Comparison of ENCODE assay signal across 7 cellular contexts in the genomic region with DNA sequence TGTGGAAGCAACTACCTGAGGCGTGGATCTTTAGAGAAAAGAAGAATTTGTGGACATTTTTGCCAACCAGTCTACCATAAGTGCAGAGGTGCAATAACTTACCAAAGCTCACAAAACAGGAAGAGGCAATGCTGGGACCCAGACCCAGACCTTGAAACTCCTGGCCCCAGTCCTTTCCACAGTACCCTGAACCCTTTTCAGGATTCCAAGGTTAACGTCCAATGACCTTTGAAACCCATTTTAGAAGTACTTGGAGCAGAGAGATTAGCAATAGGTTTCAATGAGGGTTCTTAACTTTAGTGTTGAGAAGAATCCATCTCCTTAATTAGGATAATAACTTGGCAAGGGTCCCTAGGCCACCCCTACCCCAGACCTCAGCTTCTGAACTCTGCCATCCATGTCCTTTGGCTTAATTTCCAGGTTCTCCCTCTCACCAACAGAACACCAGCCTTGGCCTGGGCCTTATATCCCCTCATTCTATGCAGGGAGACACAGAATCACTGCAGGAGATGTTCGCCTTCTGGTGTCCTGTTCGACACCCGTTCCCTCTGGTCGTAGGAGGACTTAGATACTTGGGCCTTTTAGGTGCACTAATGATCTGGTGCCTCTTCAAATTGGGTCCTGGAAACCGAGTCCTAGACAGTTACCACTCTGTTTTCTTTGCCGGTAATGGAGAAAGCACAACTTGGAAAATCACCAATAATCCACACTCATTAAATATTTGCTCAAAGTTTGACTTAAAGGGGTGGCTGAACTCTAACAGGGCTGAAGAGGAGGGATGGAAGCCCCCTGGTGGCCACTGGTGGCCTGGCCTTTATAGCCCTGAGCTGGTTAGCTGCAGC. TPM values are rescaled to one million over a fixed set of nuclear protein-coding genes. Genes with fewer than 3 reads are reported as not detected.
DNase-seq lines count a peak whose midpoint lies in the region; TF ChIP-seq lines count a peak whose summit lies in the region.

No MANE protein-coding gene starts in this region.

- no peaks in the 10 kb centered on the region for H3K79me1 ChIP-seq in H9 (ENCODE audit: insufficient read depth, low read depth, low read length, poor library complexity, severe bottlenecking)
- no peaks in the 10 kb centered on the region for H3K79me1 ChIP-seq in mesendoderm (ENCODE audit: low read length)

- no peak overlapping the region for H3T11ph ChIP-seq in H9 (ENCODE audit: low read length)

- no peak overlapping the region for H3K23ac ChIP-seq in H9 (ENCODE audit: insufficient read length, low read depth, low read length)
- no peak overlapping the region for H3K23ac ChIP-seq in mesendoderm (ENCODE audit: low read length)

- H3K4ac ChIP-seq in H9 (ENCODE audit: low read depth, low read length) (no peak overlapping the region), mesendoderm (ENCODE audit: low read depth, low read length) (no peak overlapping the region)

- H3K9me3 Mint-ChIP-seq in H9 = no peaks in the 10 kb centered on the region

- H4K8ac ChIP-seq in H9 (replicated peaks; ENCODE audit: insufficient read length, low read depth, low read length) (no peak overlapping the region), mesendoderm (ENCODE audit: low read depth, low read length) (no peak overlapping the region)

- no peaks in the 10 kb centered on the region for H3K36me3 Mint-ChIP-seq in H9 (ENCODE audit: insufficient read depth in 1 of 3, low read depth in 3 of 3)

- no peaks in the 10 kb centered on the region for H4K20me1 ChIP-seq in H9 (ENCODE audit: control insufficient read depth, insufficient read depth, insufficient read length)

- H3K4me3 ChIP-seq in GM12865 (ENCODE audit: low read depth, low read length) = no peak overlapping the region
- H3K4me3 ChIP-seq in mesendoderm (ENCODE audit: low read length) = no peak overlapping the region

- H3K4me1 ChIP-seq in H9 (ENCODE audit: insufficient read depth, low read length) (no peaks in the 10 kb centered on the region), mesendoderm (ENCODE audit: control insufficient read depth, low read depth, low read length) (peaks cover 4% of the 10 kb centered on the region)

- no peak overlapping the region for H3K4me3 Mint-ChIP-seq in H9

- no peaks in the 10 kb centered on the region for H3K23me2 ChIP-seq in H9 (ENCODE audit: insufficient read length, low read depth, low read length, poor library complexity, severe bottlenecking)

- H2BK5ac ChIP-seq in H9 (ENCODE audit: insufficient read length, low read length) (no peak overlapping the region), mesendoderm (ENCODE audit: low read length) (no peak overlapping the region)

- H3K79me2 ChIP-seq in H9 (ENCODE audit: insufficient read depth, low read length) (no peaks in the 10 kb centered on the region), mesendoderm (ENCODE audit: control insufficient read depth, insufficient read depth, low read length) (no peaks in the 10 kb centered on the region)

- H3K9me3 ChIP-seq in H9 (ENCODE audit: control insufficient read depth, low read depth, low read length) = no peaks in the 10 kb centered on the region

- no peak overlapping the region for H3K14ac ChIP-seq in H9 (ENCODE audit: insufficient read depth, low read length)

- no CpG with 5 or more reads among the region's 8 CpGs for WGBS in H9 (ENCODE audit: extremely low coverage, insufficient read length, low lambda C conversion rate)
- WGBS in mesendoderm (ENCODE audit: extremely low coverage, insufficient coverage, low lambda C conversion rate) = no CpG with 5 or more reads among the region's 8 CpGs

- no peak overlapping the region for H3K9ac ChIP-seq in H9 (ENCODE audit: extremely low read depth, insufficient read length, low read length)
- H3K9ac ChIP-seq in mesendoderm (ENCODE audit: low read length) = no peak overlapping the region

- no peak overlapping the region for H2AFZ ChIP-seq in H9 (ENCODE audit: low read length)

- H3K27ac Mint-ChIP-seq in H9 = no peak overlapping the region

- TF ChIP-seq CTCF in GM12865 (IDR thresholded peaks at IDR 0.05; ENCODE audit: insufficient read depth, low read depth, low read length, missing control alignments) = peak; percentile 72
- TF ChIP-seq CTCF in H9 (conservative IDR thresholded peaks at IDR 0.05) = peak; percentile 93

- no peaks in the 10 kb centered on the region for H3K27me3 ChIP-seq in H9 (ENCODE audit: insufficient read depth, low read length)
- H3K27me3 ChIP-seq in mesendoderm (ENCODE audit: insufficient read depth, low read length, poor library complexity) = no peaks in the 10 kb centered on the region

- no peak overlapping the region for H3K56ac ChIP-seq in H9 (ENCODE audit: insufficient read length, low read depth, low read length)
- H3K56ac ChIP-seq in mesendoderm (ENCODE audit: low read length) = no peak overlapping the region

- no peak overlapping the region for H2AK5ac ChIP-seq in H9 (ENCODE audit: insufficient read length, low read length)
- H2AK5ac ChIP-seq in mesendoderm (ENCODE audit: low read length) = no peak overlapping the region

- no peak overlapping the region for H2BK120ac ChIP-seq in H9 (ENCODE audit: low read depth, low read length, poor library complexity, severe bottlenecking)
- H2BK120ac ChIP-seq in mesendoderm (ENCODE audit: low read depth, low read length) = no peak overlapping the region

- H4K5ac ChIP-seq in H9 (ENCODE audit: insufficient read length, low read depth, low read length) (no peak overlapping the region), mesendoderm (ENCODE audit: low read length) (no peak overlapping the region)

- H3K36me3 ChIP-seq in mesendoderm (ENCODE audit: control insufficient read depth, insufficient read depth, low read length) = no peaks in the 10 kb centered on the region

- no peaks in the 10 kb centered on the region for H3K4me1 Mint-ChIP-seq in H9

- H2BK15ac ChIP-seq in H9 (ENCODE audit: low read depth, low read length) (no peak overlapping the region), mesendoderm (replicated peaks; ENCODE audit: low read depth) (no peak overlapping the region)

- H3K27me3 Mint-ChIP-seq in H9 (ENCODE audit: low read depth) = no peaks in the 10 kb centered on the region; the same call in 1 of the 2 replicates

- no peak overlapping the region for H2BK20ac ChIP-seq in H9 (ENCODE audit: low read depth, low read length, poor library complexity, severe bottlenecking)

- H3K4me2 ChIP-seq in H9 (ENCODE audit: insufficient read depth, insufficient read length, low read length) = no peak overlapping the region
- no peak overlapping the region for H3K4me2 ChIP-seq in mesendoderm (ENCODE audit: low read length)

- H3K18ac ChIP-seq in H9 (ENCODE audit: insufficient read length, low read depth, low read length) (no peak overlapping the region), mesendoderm (ENCODE audit: low read length) (no peak overlapping the region)

- peak; percentile 55 for DNase-seq in GM12865 (ENCODE audit: low read depth)
- peak; percentile 76 for DNase-seq in H9
- peak; percentile 60 for DNase-seq in NCI-H1092 treated with DMSO at 0.1 percent for 48 hours (lab: John Stamatoyannopoulos, UW)
- peak; percentile 46 to 49 for DNase-seq in activated CD4-positive, alpha-beta T cell treated with anti-CD3 and anti-CD28 coated beads for 24 hours (ENCODE audit: low read depth in 2 of 2)
- DNase-seq in dermis blood vessel endothelial cell = peak; percentile 67
- DNase-seq in mesendoderm = peak; percentile 77
- peak; percentile 41 to 48 for DNase-seq in stimulated activated CD8-positive, alpha-beta memory T cell treated with anti-CD3 and anti-CD28 coated beads, Interleukin-7, amount 100 ng/mL, for 4 hours (ENCODE audit: low read depth in 2 of 2)

- no peak overlapping the region for H2BK12ac ChIP-seq in H9 (ENCODE audit: insufficient read length, low read depth, low read length)

- H3K27ac ChIP-seq in H9 (ENCODE audit: insufficient read length, low read depth, low read length) (no peak overlapping the region), mesendoderm (ENCODE audit: low read depth, low read length) (no peak overlapping the region)

- no peak overlapping the region for H4K91ac ChIP-seq in H9 (ENCODE audit: insufficient read length, low read depth, low read length)

RNA-seq across cellular contexts. Expression of gene ISM1, which starts 40.6 kb away (rescaled TPM):
- total RNA-seq in H9 (2021) = 0.20 and 0.24 TPM in 2 replicates
- total RNA-seq in dermis blood vessel endothelial cell = 0.09 and 0.17 TPM in 2 replicates
- 0.25 TPM for polyA plus RNA-seq in mesendoderm (2013, experiment 1 of 2)
- polyA plus RNA-seq in mesendoderm (2013, experiment 2 of 2) = 0.20 TPM
